Comparison of ENCODE assay signal across 8 cellular contexts in genomic region chr22:27238935-27239510, GRCh38.
DNase-seq lines count a peak whose midpoint lies in the region; ATAC-seq and TF ChIP-seq lines count a peak whose summit lies in the region.

No MANE protein-coding gene starts in this region.

- no peak for TF ChIP-seq EP300 in ovary (IDR thresholded peaks at IDR 0.05)

- peak; percentile 100 for DNase-seq in Daoy (ENCODE audit: low read depth)
- peak; percentile 89 for DNase-seq in RWPE2 (ENCODE audit: low spot score)
- peak; percentile 60 to 67 for DNase-seq in foreskin fibroblast
- peak; percentile 87 to 96 (median 92) for DNase-seq in ovary
- DNase-seq in spleen: no peak
- DNase-seq in HAP-1 (ENCODE audit: low spot score in 2 of 2): no peak
- no peak for DNase-seq in SK-N-DZ (ENCODE audit: low spot score)

- intact Hi-C loops in ovary (cut with DNase I): no loop called here
- intact Hi-C loops in spleen (cut with DNase I; ENCODE audit: low total_unique reads): no loop called here

- in situ Hi-C loops in HAP-1 (cut with MboI; ENCODE audit: low sequenced_read_pairs): no loop called here

- H3K9me3 ChIP-seq in RWPE2 (ENCODE audit: severe bottlenecking) (no peaks in the 10 kb centered on the region), ovary (no peaks in the 10 kb centered on the region), spleen (peaks cover 0 to 2% (median 0%) of the 10 kb centered on the region in 8 donors), HAP-1 (0 out of 2 replicates have a peak, but pooled peaks cover 3% of the 10 kb centered on the region)

- H3K4me3 ChIP-seq in RWPE2 (ENCODE audit: severe bottlenecking) (no peak overlapping the region), foreskin fibroblast (ENCODE audit: low read depth in 1 of 2, low read length in 2 of 2) (no peak overlapping the region), ovary (no peak overlapping the region), spleen (no peak overlapping the region), HAP-1 (no peak overlapping the region)

- ATAC-seq in RWPE2 (ENCODE audit: low read depth) (peak; percentile 94), HG02885 (IDR thresholded peaks at IDR 0.05; ENCODE audit: poor library complexity, unreplicated experiment) (no peak)

- TF ChIP-seq POLR2A in ovary (IDR thresholded peaks at IDR 0.05) (no peak), spleen (IDR thresholded peaks at IDR 0.05) (no peak)

- WGBS in ovary, 3 donors: 11 to 17% (median 13%) methylated on average over 10 of the region's 10 CpGs
- WGBS in spleen, 5 donors: 41 to 75% (median 46%) methylated on average over 4 to 10 of the region's 10 CpGs

- H3K27me3 ChIP-seq in RWPE2 (ENCODE audit: insufficient read depth, poor library complexity, severe bottlenecking): no peaks in the 10 kb centered on the region
- H3K27me3 ChIP-seq in ovary: no peaks in the 10 kb centered on the region
- peaks cover 0 to 4% (median 0%) of the 10 kb centered on the region in 7 donors for H3K27me3 ChIP-seq in spleen (replicated peaks in 1 of 7)
- peaks cover 8% of the 10 kb centered on the region for H3K27me3 ChIP-seq in HAP-1 (ENCODE audit: low read depth)

- H3K27ac ChIP-seq in RWPE2 (ENCODE audit: poor library complexity, severe bottlenecking) (peak overlapping the region; percentile 59), ovary (peak overlapping the region in 1 of 2 donors; percentile 56), spleen (no peak overlapping the region)

- H3K36me3 ChIP-seq in RWPE2 (ENCODE audit: low read depth) (no peaks in the 10 kb centered on the region), ovary (no peaks in the 10 kb centered on the region), spleen (no peaks in the 10 kb centered on the region), HAP-1 (replicated peaks) (no peaks in the 10 kb centered on the region)

- H3K4me1 ChIP-seq in RWPE2 (ENCODE audit: insufficient read depth, poor library complexity, severe bottlenecking) (peaks cover 11% of the 10 kb centered on the region), ovary (ENCODE audit: insufficient read depth) (peaks cover 22% of the 10 kb centered on the region), spleen (peaks cover 3 to 35% (median 6%) of the 10 kb centered on the region in 6 donors), HAP-1 (no peaks in the 10 kb centered on the region)

- TF ChIP-seq CTCF in RWPE2 (IDR thresholded peaks at IDR 0.05; ENCODE audit: poor library complexity, severe bottlenecking): no peak
- no peak for TF ChIP-seq CTCF in foreskin fibroblast (IDR thresholded peaks at IDR 0.05; ENCODE audit: low read depth, low read length)
- no peak for TF ChIP-seq CTCF in ovary (IDR thresholded peaks at IDR 0.05)
- TF ChIP-seq CTCF in spleen (IDR thresholded peaks at IDR 0.05 in 8 of 11, conservative IDR thresholded peaks at IDR 0.05 in 3 of 11): no peak

Comparison
In these comparisons a context has a peak if more than half of its experiments do, and no peak if none do; other contexts are left out.
1. DNase-seq: peak in Daoy (single experiment), RWPE2 (single experiment), foreskin fibroblast (2 of 2) and ovary (5 of 5); none in spleen (single experiment), HAP-1 (0 of 2) and SK-N-DZ (single experiment).